ENCODE assay signal across 1 cellular context in the genomic region with DNA sequence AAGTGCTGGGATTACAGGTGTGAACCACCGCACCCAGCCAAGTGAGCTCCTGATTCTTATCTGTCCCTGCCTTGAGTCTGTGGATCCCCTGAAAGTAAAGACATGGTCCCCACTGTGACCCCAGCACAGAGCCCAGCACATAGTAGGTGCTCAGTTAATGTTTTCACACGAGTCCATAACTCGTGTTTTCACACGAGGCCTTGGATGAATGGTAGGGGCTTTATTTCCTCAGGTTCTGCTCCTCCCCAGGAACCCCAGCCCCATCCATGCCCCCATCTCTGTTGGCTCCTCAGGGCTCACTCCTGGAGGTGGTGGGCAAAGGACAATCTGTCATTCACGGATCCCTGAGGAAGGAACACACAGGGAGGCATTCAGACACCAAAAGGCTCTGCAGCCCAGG.
TF ChIP-seq lines count a peak whose summit lies in the region.

No MANE protein-coding gene starts in this region.

TF ChIP-seq in HepG2, 621 proteins besides CTCF, POLR2A, EP300 and RAD21:
- TF ChIP-seq, protein P1, sequence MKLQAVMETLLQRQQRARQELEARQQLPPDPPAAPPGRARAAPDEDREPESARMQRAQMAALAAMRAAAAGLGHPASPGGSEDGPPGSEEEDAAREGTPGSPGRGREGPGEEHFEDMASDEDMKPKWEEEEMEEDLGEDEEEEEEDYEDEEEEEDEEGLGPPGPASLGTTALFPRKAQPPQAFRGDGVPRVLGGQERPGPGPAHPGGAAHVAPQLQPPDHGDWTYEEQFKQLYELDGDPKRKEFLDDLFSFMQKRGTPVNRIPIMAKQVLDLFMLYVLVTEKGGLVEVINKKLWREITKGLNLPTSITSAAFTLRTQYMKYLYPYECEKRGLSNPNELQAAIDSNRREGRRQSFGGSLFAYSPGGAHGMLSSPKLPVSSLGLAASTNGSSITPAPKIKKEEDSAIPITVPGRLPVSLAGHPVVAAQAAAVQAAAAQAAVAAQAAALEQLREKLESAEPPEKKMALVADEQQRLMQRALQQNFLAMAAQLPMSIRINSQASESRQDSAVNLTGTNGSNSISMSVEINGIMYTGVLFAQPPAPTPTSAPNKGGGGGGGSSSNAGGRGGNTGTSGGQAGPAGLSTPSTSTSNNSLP (IDR thresholded peaks at IDR 0.05; ENCODE audit: low read depth, low read length): no peak
- TF ChIP-seq ZKSCAN1 (IDR thresholded peaks at IDR 0.05; ENCODE audit: low read length): peak; percentile 51; the same call in 1 of the 2 replicates
